ENCODE assay signal across 8 cellular contexts in genomic region chr12:32754101-32754500, GRCh38. TPM values are rescaled to one million over a fixed set of nuclear protein-coding genes. Genes with fewer than 3 reads are reported as not detected.
DNase-seq lines count a peak whose midpoint lies in the region; TF ChIP-seq lines count a peak whose summit lies in the region.

No MANE protein-coding gene starts in this region.

- H3K4me3 ChIP-seq in brain microvascular endothelial cell (ENCODE audit: low read depth, low read length) (peak overlapping the region; percentile 97), muscle layer of colon (ENCODE audit: low read depth in 1 of 2, low read length in 2 of 2) (peak overlapping the region in 1 of 2 donors; percentile 99), testis (no peak overlapping the region)

- intact Hi-C loops in testis (cut with DNase I; ENCODE audit: low total_unique reads) = loop anchor here (10.0 kb wide), 1 partner anchor 1271 kb away; the partner anchor contains the start of gene ALG10

- peak overlapping the region; percentile 52 for H3K9ac ChIP-seq in muscle layer of colon (ENCODE audit: low read length)

- H3K27me3 ChIP-seq in brain microvascular endothelial cell (replicated peaks) (no peaks in the 10 kb centered on the region), muscle layer of colon (ENCODE audit: control insufficient read depth in 1 of 2, insufficient read depth in 2 of 2, low read length in 2 of 2) (no peaks in the 10 kb centered on the region), testis (no peaks in the 10 kb centered on the region)

- H3K9me3 ChIP-seq in muscle layer of colon (ENCODE audit: low read length) (no peaks in the 10 kb centered on the region), testis (no peaks in the 10 kb centered on the region)

- DNase-seq in CD1c-positive myeloid dendritic cell (ENCODE audit: extremely low spot score) = peak; percentile 75
- peak; percentile 40 for DNase-seq in KBM-7
- DNase-seq in brain microvascular endothelial cell = no peak
- DNase-seq in testis = no peak
- no peak for DNase-seq in HPDE6-E6E7 (ENCODE audit: extremely low spot score)
- DNase-seq in cerebellar nuclear complex (lab: John Stamatoyannopoulos, UW) = no peak
- DNase-seq in stimulated activated CD4-positive, alpha-beta T cell treated with anti-CD3 and anti-CD28 coated beads, Interleukin-1b, Interleukin-23, amount 100 ng/mL, for 48 hours = no peak

- no peak for TF ChIP-seq POLR2A in testis (IDR thresholded peaks at IDR 0.05)

- H3K27ac ChIP-seq in brain microvascular endothelial cell = peak overlapping the region; percentile 96
- H3K27ac ChIP-seq in muscle layer of colon (ENCODE audit: low read depth, low read length) = no peak overlapping the region
- H3K27ac ChIP-seq in testis = peak overlapping the region in 1 of 2 donors; percentile 21

- peaks cover 20% of the 10 kb centered on the region for H3K4me1 ChIP-seq in muscle layer of colon (ENCODE audit: insufficient read depth, low read length)
- H3K4me1 ChIP-seq in testis = peaks cover 4% of the 10 kb centered on the region

- TF ChIP-seq CTCF in brain microvascular endothelial cell (IDR thresholded peaks at IDR 0.05; ENCODE audit: low read depth, low read length, missing control alignments) (no peak), testis (IDR thresholded peaks at IDR 0.05) (no peak)

- 26 to 36% methylated on average over 2 of the region's 2 CpGs for WGBS in testis, 2 donors

- in situ Hi-C loops in KBM-7 (cut with MboI; ENCODE audit: low pct_unique_long_range_greater_than_20kb, low sequenced_read_pairs) = loop anchor here (25.0 kb wide), 2 partner anchors 183 to 1258 kb away; partner anchors contain the start of gene ALG10
- in situ Hi-C loops in brain microvascular endothelial cell (cut with HindIII; ENCODE audit: low pct_ligation_motif_present, low sequenced_read_pairs) = no loop called here

- H3K36me3 ChIP-seq in brain microvascular endothelial cell (replicated peaks) = peaks cover 30% of the 10 kb centered on the region
- peaks cover 40% of the 10 kb centered on the region for H3K36me3 ChIP-seq in muscle layer of colon (ENCODE audit: insufficient read depth, low read length)
- no peaks in the 10 kb centered on the region for H3K36me3 ChIP-seq in testis (ENCODE audit: low read depth, missing control alignments)

RNA-seq across cellular contexts. Expression of gene YARS2, which starts 1.6 kb away (rescaled TPM):
- 10 to 100 TPM; 19.5 to 29.8 TPM for total RNA-seq in testis
- polyA plus RNA-seq in testis (ENCODE audit: insufficient read depth, low read depth, low replicate concordance) = 13.9 TPM

Comparison
In these comparisons a context has a peak if more than half of its experiments do, and no peak if none do; other contexts are left out.
1. DNase-seq: peak in CD1c-positive myeloid dendritic cell (single experiment) and KBM-7 (single experiment); none in brain microvascular endothelial cell (single experiment), testis (single experiment), HPDE6-E6E7 (single experiment), cerebellar nuclear complex (0 of 2) and stimulated activated CD4-positive, alpha-beta T cell treated with anti-CD3 and anti-CD28 coated beads, Interleukin-1b, Interleukin-23, amount 100 ng/mL, for 48 hours (single experiment).